ENCODE assay signal across 8 cellular contexts in the genomic region with DNA sequence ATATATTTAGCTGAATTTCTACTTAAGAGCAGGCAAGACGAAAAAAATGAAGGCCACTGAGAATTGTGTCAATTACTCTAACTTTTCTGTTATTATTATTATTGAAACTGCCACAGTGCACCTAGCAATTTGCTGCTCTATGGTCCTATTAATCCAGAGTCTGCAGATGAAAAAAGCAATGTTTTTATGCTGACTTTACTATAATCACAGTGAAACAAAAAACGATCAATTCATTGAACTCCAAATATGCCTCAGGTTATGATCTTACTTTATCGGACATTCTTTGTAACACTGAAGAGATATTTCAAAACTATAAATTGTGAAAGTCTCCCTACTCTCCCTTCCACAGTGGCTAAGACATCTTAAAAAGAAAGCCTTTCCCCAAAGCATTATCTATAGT.
"Had no signal": no experiment of that assay in that cellular context is flagged by ENCODE, and none has a peak within 500 bp of the region (broad histone marks: within the 10 kb centered on the region; RNA-seq: fewer than 3 reads in every experiment).

No MANE protein-coding gene starts in this region.

- ATAC-seq: GM12878 had no signal

- DNase-seq: GDM1, GF-D8 had no signal

- H3K4me3 ChIP-seq: GM12878 had no signal

- FAIRE-seq: G401.6, GM12878, GM12891, GM12892, GM18507, GM19239 had no signal
